Comparison of ENCODE assay signal across 14 cellular contexts in genomic region chr6:139099984-139100383, GRCh38. TPM values are rescaled to one million over a fixed set of nuclear protein-coding genes. Genes with fewer than 3 reads are reported as not detected.
DNase-seq lines count a peak whose midpoint lies in the region; ATAC-seq and TF ChIP-seq lines count a peak whose summit lies in the region.
"Had no signal": no experiment of that assay in that cellular context is flagged by ENCODE, and none has a peak within 500 bp of the region (broad histone marks: within the 10 kb centered on the region; RNA-seq: fewer than 3 reads in every experiment).

No MANE protein-coding gene starts in this region.

- TF ChIP-seq POLR2A in tibial nerve (IDR thresholded peaks at IDR 0.05) = no peak

- no peak overlapping the region for H3K27ac ChIP-seq in tibial nerve

- 69 to 70% methylated on average over 2 of the region's 2 CpGs for WGBS in tibial nerve, 2 donors

- no peaks in the 10 kb centered on the region for H3K27me3 ChIP-seq in tibial nerve

- no peak overlapping the region for H3K4me3 ChIP-seq in tibial nerve

- no peaks in the 10 kb centered on the region for H3K36me3 ChIP-seq in tibial nerve

- no peak for TF ChIP-seq EP300 in tibial nerve (IDR thresholded peaks at IDR 0.05)

- no peaks in the 10 kb centered on the region for H3K4me1 ChIP-seq in tibial nerve

- no peak for TF ChIP-seq CTCF in tibial nerve (IDR thresholded peaks at IDR 0.05)

- H3K9me3 ChIP-seq in tibial nerve = no peaks in the 10 kb centered on the region

- DNase-seq in NCI-H2029 (lab: John Stamatoyannopoulos, UW) (no peak), AML-193 (lab: John Stamatoyannopoulos, UW) (no peak), tibial nerve (ENCODE audit: low spot score in 2 of 2) (no peak)
- DNase-seq: activated B cell treated with CpG ODN at 0.5 μM for 24 hours; effector memory CD4-positive, alpha-beta T cell; Karpas-422; NCI-H226; retina had no signal

- ATAC-seq in GM18517 (IDR thresholded peaks at IDR 0.05; ENCODE audit: unreplicated experiment) (peak; percentile 96), GM19351 (IDR thresholded peaks at IDR 0.05; ENCODE audit: unreplicated experiment) (peak; percentile 90), HG02759 (IDR thresholded peaks at IDR 0.05; ENCODE audit: unreplicated experiment) (peak; percentile 91), HG03469 (IDR thresholded peaks at IDR 0.05; ENCODE audit: unreplicated experiment) (peak; percentile 87), HG02763 (IDR thresholded peaks at IDR 0.05; ENCODE audit: unreplicated experiment) (no peak)
- ATAC-seq: Right ventricle myocardium inferior had no signal

RNA-seq across cellular contexts. Expression of gene HECA, which starts 34.9 kb away (rescaled TPM):
- total RNA-seq in tibial nerve = 10 to 100 TPM; 31.9 to 39.3 (median 35.7) TPM
